Comparison of ENCODE assay signal across 17 cellular contexts in the genomic region with DNA sequence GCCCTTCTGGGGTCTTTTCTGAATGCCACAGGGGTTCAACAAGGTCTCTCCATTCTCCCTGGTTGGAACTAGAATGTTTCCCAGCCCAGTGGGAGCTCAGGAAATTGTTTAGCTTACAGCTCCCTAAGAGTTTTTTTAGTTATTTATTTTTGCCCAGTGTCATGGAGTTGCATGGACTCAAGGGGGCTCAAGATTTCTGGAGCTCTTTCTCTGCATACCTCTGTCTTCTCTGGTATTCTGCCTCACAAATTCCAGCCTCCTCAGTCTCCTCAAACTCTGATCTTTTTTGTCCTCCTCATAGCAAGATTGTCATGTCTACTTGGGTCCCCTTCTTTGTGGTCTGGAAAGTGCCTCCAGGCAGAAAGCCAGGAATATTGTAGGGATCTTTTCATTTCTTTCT. TPM values are rescaled to one million over a fixed set of nuclear protein-coding genes. Genes with fewer than 3 reads are reported as not detected.
DNase-seq lines count a peak whose midpoint lies in the region; ATAC-seq and TF ChIP-seq lines count a peak whose summit lies in the region.
"Had no signal": no experiment of that assay in that cellular context is flagged by ENCODE, and none has a peak within 500 bp of the region (broad histone marks: within the 10 kb centered on the region; RNA-seq: fewer than 3 reads in every experiment).

No MANE protein-coding gene starts in this region.

- DNase-seq in SK-N-SH: no peak
- peak; percentile 12 for DNase-seq in RKO (ENCODE audit: low spot score)
- no peak for DNase-seq in fibroblast of the aortic adventitia (ENCODE audit: low read depth)
- DNase-seq in retinal pigment epithelial cell (ENCODE audit: low read depth): no peak
- no peak for DNase-seq in mucosa of descending colon
- DNase-seq in Calu3: no peak
- no peak for DNase-seq in OCI-M1 (lab: John Stamatoyannopoulos, UW)
- DNase-seq: MG63, NCI-H1092, NCI-H2081 treated with DMSO at 0.1 percent for 48 hours, NCI-H510A treated with DMSO at 0.1 percent for 48 hours, Peyer's patch, Right ventricle myocardium superior had no signal

- no peak overlapping the region for H3K4me3 Mint-ChIP-seq in Calu3 (ENCODE audit: low read depth, unreplicated experiment)

- no peak overlapping the region for H3K27ac Mint-ChIP-seq in Calu3 (ENCODE audit: unreplicated experiment)

- TF ChIP-seq CTCF in SK-N-SH (IDR thresholded peaks at IDR 0.05) (no peak), fibroblast of the aortic adventitia (IDR thresholded peaks at IDR 0.05; ENCODE audit: insufficient read depth, low read length) (peak; percentile 8), retinal pigment epithelial cell (conservative IDR thresholded peaks at IDR 0.05; ENCODE audit: low read depth, low read length) (peak; percentile 26), mucosa of descending colon (IDR thresholded peaks at IDR 0.05) (no peak), Calu3 (IDR thresholded peaks at IDR 0.05; ENCODE audit: unreplicated experiment) (no peak)

- intact Hi-C loops in mucosa of descending colon (cut with DNase I, micrococcal nuclease): no loop called here
- intact Hi-C loops in Calu3 (cut with micrococcal nuclease; ENCODE audit: unreplicated experiment): no loop called here

- TF ChIP-seq EP300 in SK-N-SH (IDR thresholded peaks at IDR 0.05; ENCODE audit: borderline replicate concordance in 1 of 2, low read depth in 1 of 2, low read length in 1 of 2): no peak

- H3K4me1 ChIP-seq in SK-N-SH (ENCODE audit: control insufficient read depth in 1 of 2, insufficient read depth in 2 of 2, low read depth in 1 of 2, low read length in 1 of 2) (no peaks in the 10 kb centered on the region), mucosa of descending colon (ENCODE audit: low read depth) (no peaks in the 10 kb centered on the region)
- H3K4me1 ChIP-seq: Peyer's patch had no signal

- no peaks in the 10 kb centered on the region for H4K20me1 ChIP-seq in SK-N-SH (ENCODE audit: insufficient read depth)

- H3K4me3 ChIP-seq in SK-N-SH (ENCODE audit: low read depth in 2 of 2, low read length in 1 of 2) (no peak overlapping the region), fibroblast of the aortic adventitia (ENCODE audit: low read depth, low read length) (no peak overlapping the region), retinal pigment epithelial cell (ENCODE audit: low read length) (no peak overlapping the region), mucosa of descending colon (no peak overlapping the region)
- H3K4me3 ChIP-seq: MG63, Peyer's patch had no signal

- H3K4me2 ChIP-seq in SK-N-SH: no peak overlapping the region

- peak; percentile 64 for ATAC-seq in SK-N-SH treated with all-trans-retinoic acid at 6 μM for 48 hours
- no peak for ATAC-seq in mucosa of descending colon
- ATAC-seq: HepG2 had no signal

- no peak overlapping the region for H2AFZ ChIP-seq in SK-N-SH (ENCODE audit: low read depth)

- H3K36me3 Mint-ChIP-seq in Calu3 (ENCODE audit: insufficient read depth, unreplicated experiment): no peaks in the 10 kb centered on the region

- H3K4me1 Mint-ChIP-seq in Calu3 (ENCODE audit: low read depth, unreplicated experiment): no peaks in the 10 kb centered on the region

- no peaks in the 10 kb centered on the region for H3K27me3 Mint-ChIP-seq in Calu3 (ENCODE audit: unreplicated experiment)

- BruUV-seq in Calu3 (replicated peaks; lab: Mats Ljungman, UMichigan): no TSS peak

- no peaks in the 10 kb centered on the region for H3K36me3 ChIP-seq in SK-N-SH (replicated peaks in 1 of 2; ENCODE audit: control insufficient read depth in 1 of 2, insufficient read depth in 2 of 2, low read length in 1 of 2)
- H3K36me3 ChIP-seq in mucosa of descending colon (ENCODE audit: low read depth): no peaks in the 10 kb centered on the region
- H3K36me3 ChIP-seq: MG63, Peyer's patch had no signal

- H3K9me3 ChIP-seq in SK-N-SH: no peaks in the 10 kb centered on the region
- H3K9me3 ChIP-seq in mucosa of descending colon: no peaks in the 10 kb centered on the region
- H3K9me3 ChIP-seq: MG63, Peyer's patch had no signal

- no peak for TF ChIP-seq RAD21 in SK-N-SH (IDR thresholded peaks at IDR 0.05; ENCODE audit: low read length)

- no peaks in the 10 kb centered on the region for H3K79me2 ChIP-seq in SK-N-SH (ENCODE audit: insufficient read depth)

- H3K27me3 ChIP-seq in SK-N-SH (ENCODE audit: insufficient read depth): no peaks in the 10 kb centered on the region
- H3K27me3 ChIP-seq: MG63, Peyer's patch had no signal

- no peak overlapping the region for H3K9ac ChIP-seq in SK-N-SH

- no peaks in the 10 kb centered on the region for H3K9me3 Mint-ChIP-seq in Calu3 (ENCODE audit: low read depth, unreplicated experiment)

- H3K9me2 ChIP-seq in SK-N-SH: no peaks in the 10 kb centered on the region

- H3F3A ChIP-seq in SK-N-SH (replicated peaks; ENCODE audit: insufficient read depth): no peaks in the 10 kb centered on the region

- POLR2A ChIA-PET in SK-N-SH (lab: Yijun Ruan, JAX): no interaction called here

- CTCF ChIA-PET in SK-N-SH (lab: Yijun Ruan, JAX) (interaction anchor here (1.0 kb wide), 1 partner anchor 199 kb away, joined by 4 read pairs; no protein-coding TSS in a partner anchor), Calu3 (lab: Charles Lee) (no interaction called here)

- no peak overlapping the region for H3K27ac ChIP-seq in SK-N-SH (ENCODE audit: low read depth in 2 of 2, low read length in 1 of 2)
- H3K27ac ChIP-seq: 22Rv1, C4-2B, Peyer's patch had no signal

TF ChIP-seq in SK-N-SH treated with all-trans-retinoic acid at 6 μM for 48 hours, 23 proteins besides CTCF, POLR2A, EP300 and RAD21:
- TF ChIP-seq, protein P1, sequence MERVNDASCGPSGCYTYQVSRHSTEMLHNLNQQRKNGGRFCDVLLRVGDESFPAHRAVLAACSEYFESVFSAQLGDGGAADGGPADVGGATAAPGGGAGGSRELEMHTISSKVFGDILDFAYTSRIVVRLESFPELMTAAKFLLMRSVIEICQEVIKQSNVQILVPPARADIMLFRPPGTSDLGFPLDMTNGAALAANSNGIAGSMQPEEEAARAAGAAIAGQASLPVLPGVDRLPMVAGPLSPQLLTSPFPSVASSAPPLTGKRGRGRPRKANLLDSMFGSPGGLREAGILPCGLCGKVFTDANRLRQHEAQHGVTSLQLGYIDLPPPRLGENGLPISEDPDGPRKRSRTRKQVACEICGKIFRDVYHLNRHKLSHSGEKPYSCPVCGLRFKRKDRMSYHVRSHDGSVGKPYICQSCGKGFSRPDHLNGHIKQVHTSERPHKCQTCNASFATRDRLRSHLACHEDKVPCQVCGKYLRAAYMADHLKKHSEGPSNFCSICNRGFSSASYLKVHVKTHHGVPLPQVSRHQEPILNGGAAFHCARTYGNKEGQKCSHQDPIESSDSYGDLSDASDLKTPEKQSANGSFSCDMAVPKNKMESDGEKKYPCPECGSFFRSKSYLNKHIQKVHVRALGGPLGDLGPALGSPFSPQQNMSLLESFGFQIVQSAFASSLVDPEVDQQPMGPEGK (CRISPR knock-in tag; IDR thresholded peaks at IDR 0.05; ENCODE audit: borderline replicate concordance): no peak
- TF ChIP-seq ISL1 (CRISPR knock-in tag; IDR thresholded peaks at IDR 0.05) (no peak), SNAI2 (CRISPR knock-in tag; IDR thresholded peaks at IDR 0.05) (no peak), TCF4 (CRISPR knock-in tag; IDR thresholded peaks at IDR 0.05; ENCODE audit: borderline replicate concordance) (no peak), PPARA (CRISPR knock-in tag; IDR thresholded peaks at IDR 0.05; ENCODE audit: borderline replicate concordance) (no peak)

TF ChIP-seq in SK-N-SH, 30 proteins besides CTCF, POLR2A, EP300 and RAD21:
- TF ChIP-seq NRF1 (IDR thresholded peaks at IDR 0.05; ENCODE audit: low read depth, low read length) (no peak), FOSL2 (IDR thresholded peaks at IDR 0.05; ENCODE audit: borderline replicate concordance, low read depth) (no peak), TAF1 (IDR thresholded peaks at IDR 0.05; ENCODE audit: borderline replicate concordance, low read depth, low read length) (no peak), ELF1 (IDR thresholded peaks at IDR 0.05) (no peak), EZH2phosphoT487 (IDR thresholded peaks at IDR 0.05; ENCODE audit: borderline replicate concordance, low read depth) (no peak), SMC3 (IDR thresholded peaks at IDR 0.05; ENCODE audit: low read depth, low read length) (no peak)

RNA-seq across cellular contexts. Expression of a gene that starts 15.9 kb away (rescaled TPM):
- 5.4 and 6.1 TPM in 2 replicates for polyA plus RNA-seq in SK-N-SH (2012; rRNA removed)
- 7.9 and 8.7 TPM in 2 replicates for polyA plus RNA-seq in SK-N-SH (2012; cell fraction: cytosol; rRNA removed)
- 3.9 and 6.1 TPM in 2 replicates for polyA plus RNA-seq in SK-N-SH (2012; cell fraction: nucleus; rRNA removed)
- 23.7 and 31.6 TPM in 2 replicates for total RNA-seq in fibroblast of the aortic adventitia (ENCODE audit: low replicate concordance)
- total RNA-seq in mucosa of descending colon: 10 to 100 TPM; 56.5 to 63.9 (median 63.3) TPM
- total RNA-seq in Calu3 (2022): 42.9 and 45.2 TPM in 2 replicates

Comparison
In these comparisons a context has a peak if more than half of its experiments do, and no peak if none do; other contexts are left out.
1. CTCF ChIP-seq: peak in fibroblast of the aortic adventitia (single experiment) and retinal pigment epithelial cell (single experiment); none in SK-N-SH (single experiment), mucosa of descending colon (single experiment) and Calu3 (single experiment).